Comparison of ENCODE assay signal across 10 cellular contexts in genomic region chr14:104770851-104771272, GRCh38. TPM values are rescaled to one million over a fixed set of nuclear protein-coding genes. Genes with fewer than 3 reads are reported as not detected.
DNase-seq lines count a peak whose midpoint lies in the region; ATAC-seq and TF ChIP-seq lines count a peak whose summit lies in the region.
"Had no signal": no experiment of that assay in that cellular context is flagged by ENCODE, and none has a peak within 500 bp of the region (broad histone marks: within the 10 kb centered on the region; RNA-seq: fewer than 3 reads in every experiment).

No MANE protein-coding gene starts in this region.

- ATAC-seq in sciatic nerve (no peak), HG02610 (IDR thresholded peaks at IDR 0.05; ENCODE audit: unreplicated experiment) (no peak)

- peaks cover 11% of the 10 kb centered on the region for H3K4me1 Mint-ChIP-seq in chondrocyte (ENCODE audit: low read depth)
- peaks cover 21% of the 10 kb centered on the region for H3K4me1 Mint-ChIP-seq in neural crest cell

- H3K9me3 Mint-ChIP-seq in chondrocyte (ENCODE audit: low read depth): peaks cover 10% of the 10 kb centered on the region
- H3K9me3 Mint-ChIP-seq in neural crest cell: no peaks in the 10 kb centered on the region

- no peaks in the 10 kb centered on the region for H3K27me3 Mint-ChIP-seq in chondrocyte (ENCODE audit: low read depth)
- no peaks in the 10 kb centered on the region for H3K27me3 Mint-ChIP-seq in neural crest cell (ENCODE audit: low read depth)

- no peaks in the 10 kb centered on the region for H3K79me2 ChIP-seq in KMS-11 (ENCODE audit: insufficient read depth, low read depth)

- DNase-seq in ELR (ENCODE audit: low read depth): peak; percentile 54
- no peak for DNase-seq in chondrocyte (ENCODE audit: low spot score)
- no peak for DNase-seq in neural crest cell (ENCODE audit: low read depth, low spot score)
- DNase-seq in sciatic nerve (ENCODE audit: low spot score): no peak
- DNase-seq in NCI-H2029 treated with DMSO at 0.1 percent for 48 hours (lab: John Stamatoyannopoulos, UW): no peak
- no peak for DNase-seq in putamen (ENCODE audit: low spot score)
- DNase-seq: islet precursor cell, SIG-M5 had no signal

- H3K27me3 ChIP-seq in KMS-11 (ENCODE audit: insufficient read depth, low read depth): no peaks in the 10 kb centered on the region

- H3K36me3 Mint-ChIP-seq in chondrocyte (ENCODE audit: low read depth): peaks cover 14% of the 10 kb centered on the region
- H3K36me3 Mint-ChIP-seq in neural crest cell (ENCODE audit: low read depth): peaks cover 17% of the 10 kb centered on the region

- no peaks in the 10 kb centered on the region for H3K36me3 ChIP-seq in KMS-11 (ENCODE audit: insufficient read depth)

- TF ChIP-seq CTCF in KMS-11 (conservative IDR thresholded peaks at IDR 0.05; ENCODE audit: low read depth, low read length) (peak; percentile 30; the same call in 1 of the 2 replicates), chondrocyte (IDR thresholded peaks at IDR 0.05) (peak; percentile 73), neural crest cell (conservative IDR thresholded peaks at IDR 0.05) (peak; percentile 63)

- H4K20me1 ChIP-seq in KMS-11 (ENCODE audit: insufficient read depth): no peaks in the 10 kb centered on the region

- intact Hi-C loops in sciatic nerve (cut with DNase I): no loop called here

- no peak overlapping the region for H3K4me3 Mint-ChIP-seq in chondrocyte (ENCODE audit: unreplicated experiment)
- H3K4me3 Mint-ChIP-seq in neural crest cell: no peak overlapping the region

- H2AFZ ChIP-seq in KMS-11 (ENCODE audit: low read depth): no peak overlapping the region

- no peak overlapping the region for H3K4me3 ChIP-seq in KMS-11 (IDR thresholded peaks at IDR 0.05; ENCODE audit: insufficient read depth, low read depth, low read length)

- H3K4me2 ChIP-seq in KMS-11: no peak overlapping the region

- no peaks in the 10 kb centered on the region for H3K4me1 ChIP-seq in KMS-11 (ENCODE audit: low read depth, poor library complexity, severe bottlenecking)

- H3K27ac Mint-ChIP-seq in chondrocyte (ENCODE audit: unreplicated experiment) (no peak overlapping the region), neural crest cell (ENCODE audit: unreplicated experiment) (no peak overlapping the region)

- H3K27ac ChIP-seq in KMS-11: no peak overlapping the region

- H3K9ac ChIP-seq in KMS-11: no peak overlapping the region

RNA-seq across cellular contexts. Expression of gene SIVA1, which starts 17.9 kb away (rescaled TPM):
- total RNA-seq in chondrocyte (47.0 to 54.9 TPM (median 47.4 TPM) in 3 replicates), neural crest cell (109 and 121 TPM in 2 replicates), sciatic nerve (56.6 TPM)

RNA-seq across cellular contexts. Expression of gene AKT1, which starts 24.7 kb away (rescaled TPM):
- total RNA-seq in chondrocyte (143 to 158 TPM (median 156 TPM) in 3 replicates), neural crest cell (179 and 191 TPM in 2 replicates), sciatic nerve (90.4 TPM)

RNA-seq across cellular contexts. Expression of gene ZBTB42, which starts 30.0 kb away (rescaled TPM):
- total RNA-seq in chondrocyte (2.1 to 2.8 TPM (median 2.6 TPM) in 3 replicates), neural crest cell (2.2 and 2.7 TPM in 2 replicates), sciatic nerve (3.6 TPM)

RNA-seq across cellular contexts. Expression of gene ADSS1, which starts 46.8 kb away (rescaled TPM):
- total RNA-seq in chondrocyte: 7.1 to 9.9 TPM (median 7.9 TPM) in 3 replicates
- 4.4 and 5.0 TPM in 2 replicates for total RNA-seq in neural crest cell
- 11.5 TPM for total RNA-seq in sciatic nerve
